Comparison of ENCODE assay signal across 11 cellular contexts in genomic region chr7:73769481-73770001, GRCh38. TPM values are rescaled to one million over a fixed set of nuclear protein-coding genes. Genes with fewer than 3 reads are reported as not detected.
A peak's percentile ranks its signal among the peaks of the same experiment; 100 is the strongest.
DNase-seq lines count a peak whose midpoint lies in the region; ATAC-seq and TF ChIP-seq lines count a peak whose summit lies in the region.
"Had no signal": no experiment of that assay in that cellular context is flagged by ENCODE, and none has a peak within 500 bp of the region (broad histone marks: within the 10 kb centered on the region; RNA-seq: fewer than 3 reads in every experiment).

No MANE protein-coding gene starts in this region.

- DNase-seq in COLO668 (lab: John Stamatoyannopoulos, UW; ENCODE audit: unreplicated experiment): peak; percentile 71
- DNase-seq in NCI-H1092 treated with DMSO at 0.1 percent for 48 hours (lab: John Stamatoyannopoulos, UW): peak; percentile 65
- no peak for DNase-seq in neural progenitor cell (ENCODE audit: low spot score)
- no peak for DNase-seq in activated CD4-positive, alpha-beta memory T cell treated with anti-CD3 and anti-CD28 coated beads, Interleukin-2, amount 10 ng/mL, durations not matched to agents 7 days and 5 days
- no peak for DNase-seq in NK-92 treated with Interleukin-12 subunit alpha and Interleukin-12 subunit beta, amount 100 ng/mL, for 24 hours (lab: John Stamatoyannopoulos, UW)
- DNase-seq: CD4-positive, alpha-beta memory T cell had no signal

- no peaks in the 10 kb centered on the region for H3K9me3 Mint-ChIP-seq in neural progenitor cell
- no peaks in the 10 kb centered on the region for H3K9me3 Mint-ChIP-seq in activated CD4-positive, alpha-beta memory T cell treated with anti-CD3 and anti-CD28 coated beads, Interleukin-2, amount 10 ng/mL, durations not matched to agents 7 days and 5 days
- H3K9me3 Mint-ChIP-seq: activated CD4-positive, alpha-beta memory T cell treated with anti-CD3 and anti-CD28 coated beads for 36 hours had no signal

- peaks cover 8% of the 10 kb centered on the region for H3K4me1 Mint-ChIP-seq in neural progenitor cell
- H3K4me1 Mint-ChIP-seq in activated CD4-positive, alpha-beta memory T cell treated with anti-CD3 and anti-CD28 coated beads, Interleukin-2, amount 10 ng/mL, durations not matched to agents 7 days and 5 days: peaks cover 8% of the 10 kb centered on the region

- ATAC-seq in HG03280 (IDR thresholded peaks at IDR 0.05; ENCODE audit: unreplicated experiment) (no peak), GM18517 (IDR thresholded peaks at IDR 0.05; ENCODE audit: unreplicated experiment) (no peak)

- H3K4me3 Mint-ChIP-seq in neural progenitor cell: peak overlapping the region; percentile 70
- no peak overlapping the region for H3K4me3 Mint-ChIP-seq in activated CD4-positive, alpha-beta memory T cell treated with anti-CD3 and anti-CD28 coated beads, Interleukin-2, amount 10 ng/mL, durations not matched to agents 7 days and 5 days
- H3K4me3 Mint-ChIP-seq: activated CD4-positive, alpha-beta memory T cell treated with anti-CD3 and anti-CD28 coated beads for 36 hours; CD4-positive, alpha-beta memory T cell had no signal

- peaks cover 15% of the 10 kb centered on the region for H3K27me3 Mint-ChIP-seq in neural progenitor cell (ENCODE audit: insufficient read depth, low read depth)
- H3K27me3 Mint-ChIP-seq in activated CD4-positive, alpha-beta memory T cell treated with anti-CD3 and anti-CD28 coated beads, Interleukin-2, amount 10 ng/mL, durations not matched to agents 7 days and 5 days: peaks cover 35% of the 10 kb centered on the region

- H3K27ac ChIP-seq in neural progenitor cell: no peak overlapping the region
- H3K27ac ChIP-seq: SK-N-MC had no signal

- H3K79me2 ChIP-seq in neural progenitor cell (ENCODE audit: low read depth): no peaks in the 10 kb centered on the region

- H4K20me1 ChIP-seq in neural progenitor cell (ENCODE audit: low read depth): no peaks in the 10 kb centered on the region

- POLR2A ChIA-PET in activated CD4-positive, alpha-beta memory T cell treated with anti-CD3 and anti-CD28 coated beads, Interleukin-2, amount 10 ng/mL, durations not matched to agents 7 days and 5 days (lab: Charles Lee): no interaction called here

- H3K36me3 ChIP-seq in endocrine pancreas (ENCODE audit: control insufficient read depth, insufficient read depth, low read length): no peaks in the 10 kb centered on the region
- H3K36me3 ChIP-seq in neural progenitor cell: no peaks in the 10 kb centered on the region

- H3K4me3 ChIP-seq in endocrine pancreas (ENCODE audit: control insufficient read depth, insufficient read depth, low read length) (no peak overlapping the region), neural progenitor cell (peak overlapping the region; percentile 65)

- H3K4me1 ChIP-seq in endocrine pancreas (ENCODE audit: control insufficient read depth, insufficient read depth, low read length) (no peaks in the 10 kb centered on the region), neural progenitor cell (peaks cover 5% of the 10 kb centered on the region)

- TF ChIP-seq CTCF in neural progenitor cell (IDR thresholded peaks at IDR 0.05): no peak

- H3K36me3 Mint-ChIP-seq in neural progenitor cell: peaks cover 3% of the 10 kb centered on the region
- H3K36me3 Mint-ChIP-seq in activated CD4-positive, alpha-beta memory T cell treated with anti-CD3 and anti-CD28 coated beads, Interleukin-2, amount 10 ng/mL, durations not matched to agents 7 days and 5 days (ENCODE audit: low read depth): no peaks in the 10 kb centered on the region
- H3K36me3 Mint-ChIP-seq: activated CD4-positive, alpha-beta memory T cell treated with anti-CD3 and anti-CD28 coated beads for 36 hours; CD4-positive, alpha-beta memory T cell had no signal

- CTCF ChIA-PET in activated CD4-positive, alpha-beta memory T cell treated with anti-CD3 and anti-CD28 coated beads, Interleukin-2, amount 10 ng/mL, durations not matched to agents 7 days and 5 days (lab: Charles Lee): no interaction called here

- peak overlapping the region; percentile 97 for H2AFZ ChIP-seq in neural progenitor cell (replicated peaks)

- H3K9ac ChIP-seq in endocrine pancreas (ENCODE audit: control insufficient read depth, insufficient read depth, low read length): peak overlapping the region; percentile 45
- no peak overlapping the region for H3K9ac ChIP-seq in neural progenitor cell

- H3K9me3 ChIP-seq in endocrine pancreas (ENCODE audit: control insufficient read depth, low read length) (no peaks in the 10 kb centered on the region), neural progenitor cell (ENCODE audit: low read depth) (no peaks in the 10 kb centered on the region)

- H3F3A ChIP-seq in neural progenitor cell (ENCODE audit: low read depth): peaks cover 19% of the 10 kb centered on the region

- H3K27me3 ChIP-seq in endocrine pancreas (ENCODE audit: control insufficient read depth, insufficient read depth, low read length) (no peaks in the 10 kb centered on the region), neural progenitor cell (peaks cover 25% of the 10 kb centered on the region)

- H3K27ac Mint-ChIP-seq in neural progenitor cell: no peak overlapping the region
- no peak overlapping the region for H3K27ac Mint-ChIP-seq in activated CD4-positive, alpha-beta memory T cell treated with anti-CD3 and anti-CD28 coated beads, Interleukin-2, amount 10 ng/mL, durations not matched to agents 7 days and 5 days
- H3K27ac Mint-ChIP-seq: activated CD4-positive, alpha-beta memory T cell treated with anti-CD3 and anti-CD28 coated beads for 36 hours; CD4-positive, alpha-beta memory T cell had no signal

- peak overlapping the region; percentile 87 for H3K4me2 ChIP-seq in neural progenitor cell

RNA-seq across cellular contexts. Expression of gene CLDN3, which starts 0.5 kb away (rescaled TPM):
- total RNA-seq in neural progenitor cell (ENCODE audit: low replicate concordance): 1.6 and 14.2 TPM in 2 replicates
- not detected for total RNA-seq in activated CD4-positive, alpha-beta memory T cell treated with anti-CD3 and anti-CD28 coated beads, Interleukin-2, amount 10 ng/mL, durations not matched to agents 7 days and 5 days
- total RNA-seq: activated CD4-positive, alpha-beta memory T cell treated with anti-CD3 and anti-CD28 coated beads for 36 hours; CD4-positive, alpha-beta memory T cell had no signal

RNA-seq across cellular contexts. Expression of gene ABHD11, which starts 30.9 kb away (rescaled TPM):
- total RNA-seq in neural progenitor cell (ENCODE audit: low replicate concordance): 9.3 and 15.1 TPM in 2 replicates
- 10 to 100 TPM; 12.3 to 13.7 TPM for total RNA-seq in activated CD4-positive, alpha-beta memory T cell treated with anti-CD3 and anti-CD28 coated beads, Interleukin-2, amount 10 ng/mL, durations not matched to agents 7 days and 5 days

RNA-seq across cellular contexts. Expression of gene STX1A, which starts 50.1 kb away (rescaled TPM):
- total RNA-seq in neural progenitor cell (ENCODE audit: low replicate concordance): 21.9 and 29.0 TPM in 2 replicates
- total RNA-seq in activated CD4-positive, alpha-beta memory T cell treated with anti-CD3 and anti-CD28 coated beads, Interleukin-2, amount 10 ng/mL, durations not matched to agents 7 days and 5 days: 10 to 100 TPM; 27.9 to 30.7 TPM

Comparison
In these comparisons a context has a peak if more than half of its experiments do, and no peak if none do; other contexts are left out.
1. DNase-seq: peak in COLO668 (single experiment) and NCI-H1092 treated with DMSO at 0.1 percent for 48 hours (single experiment); none in neural progenitor cell (single experiment), activated CD4-positive, alpha-beta memory T cell treated with anti-CD3 and anti-CD28 coated beads, Interleukin-2, amount 10 ng/mL, durations not matched to agents 7 days and 5 days (single experiment) and NK-92 treated with Interleukin-12 subunit alpha and Interleukin-12 subunit beta, amount 100 ng/mL, for 24 hours (single experiment).